In genomic region chr10:37976091-37976879, GRCh38 we compare ENCODE assay signal across 8 cellular contexts. TPM values are rescaled to one million over a fixed set of nuclear protein-coding genes. Genes with fewer than 3 reads are reported as not detected.
DNase-seq lines count a peak whose midpoint lies in the region; ATAC-seq and TF ChIP-seq lines count a peak whose summit lies in the region.

Gene ZNF25 (minus strand): TSS chr10:37976647. CDS start chr10:37971722, 4,925 bp downstream.

- CTCF ChIA-PET in GM10248 (lab: Yijun Ruan, JAX), result interaction anchor here (0.6 to 2.0 kb wide), 23 partner anchors 10 to 390 kb away, joined by 3 to 15 read pairs (median 4); partner anchors contain the start of genes ZNF33A and ZNF37A

- H3K4me3 ChIP-seq in NB4 (ENCODE audit: low read depth, low read length), result peak within 1 kb of the TSS; percentile 79
- peak within 1 kb of the TSS; percentile 81 for H3K4me3 ChIP-seq in SK-N-MC

- H3K9ac ChIP-seq in SK-N-MC (ENCODE audit: insufficient read length), result peak within 1 kb of the TSS; percentile 80

- no peaks in the 10 kb centered on the region for H3K9me3 ChIP-seq in SK-N-MC (ENCODE audit: low read depth, low read length)

- POLR2A ChIA-PET in GM10248 (lab: Yijun Ruan, JAX), result no interaction called here

- peak; percentile 86 for TF ChIP-seq CTCF in GM10248 (IDR thresholded peaks at IDR 0.05; ENCODE audit: control extremely low read depth, extremely low read depth, low read depth, missing control alignments)
- TF ChIP-seq CTCF in NB4 (IDR thresholded peaks at IDR 0.05; ENCODE audit: low read depth, low read length), result peak; percentile 100

- peaks cover 0 to 5% of the 10 kb centered on the region in 2 donors for H3K9me3 Mint-ChIP-seq in activated naive CD4-positive, alpha-beta T cell treated with anti-CD3 and anti-CD28 coated beads, Interleukin-2, amount 50 U/mL, for 72 hours

- TF ChIP-seq POLR2A in NB4 (IDR thresholded peaks at IDR 0.05; ENCODE audit: extremely low read depth, insufficient read length), result peak; percentile 70

- no peaks in the 10 kb centered on the region for H3K36me3 ChIP-seq in SK-N-MC (ENCODE audit: insufficient read depth, low read length)

- H3K27ac ChIP-seq in SK-N-MC (no peak within 1 kb of the TSS), temporal lobe (ENCODE audit: low read depth, low read length) (peak within 1 kb of the TSS; percentile 89)

- peak within 1 kb of the TSS; percentile 95 to 97 for H3K27ac Mint-ChIP-seq in activated naive CD4-positive, alpha-beta T cell treated with anti-CD3 and anti-CD28 coated beads, Interleukin-2, amount 50 U/mL, for 72 hours

- DNase-seq in GM10248 (ENCODE audit: extremely low spot score) (peak; percentile 97), NB4 (ENCODE audit: low read depth) (peak; percentile 100), SK-N-MC (ENCODE audit: low read depth, low spot score) (peak; percentile 78), glomerular endothelial cell (ENCODE audit: extremely low read depth, low read depth, low spot score) (peak; percentile 87), occipital lobe (lab: John Stamatoyannopoulos, UW) (peak; percentile 97)
- peak; percentile 92 to 96 for DNase-seq in activated naive CD4-positive, alpha-beta T cell treated with anti-CD3 and anti-CD28 coated beads, Interleukin-2, amount 50 U/mL, for 72 hours (ENCODE audit: low spot score in 2 of 2)

- ATAC-seq in HG02571 (IDR thresholded peaks at IDR 0.05; ENCODE audit: unreplicated experiment), result peak; percentile 96
- ATAC-seq in activated naive CD4-positive, alpha-beta T cell treated with anti-CD3 and anti-CD28 coated beads, Interleukin-2, amount 50 U/mL, for 72 hours, result peak; percentile 93 to 98

- H3K36me3 Mint-ChIP-seq in activated naive CD4-positive, alpha-beta T cell treated with anti-CD3 and anti-CD28 coated beads, Interleukin-2, amount 50 U/mL, for 72 hours, result peaks cover 12 to 18% of the 10 kb centered on the region in 2 donors

RNA-seq across cellular contexts. Expression of gene ZNF25, which starts in this region (rescaled TPM):
- 10 to 100 TPM in 1 of 2 donors, 1 to 10 TPM in 1; 5.1 to 14.6 TPM for total RNA-seq in activated naive CD4-positive, alpha-beta T cell treated with anti-CD3 and anti-CD28 coated beads, Interleukin-2, amount 50 U/mL, for 72 hours
- total RNA-seq in glomerular endothelial cell, result 5.0 and 5.3 TPM in 2 replicates
- total RNA-seq in occipital lobe, result 66.8 TPM
- 50.2 TPM for total RNA-seq in temporal lobe
